In genomic region chr4:40621229-40621591, GRCh38 we compare ENCODE assay signal across 11 cellular contexts. TPM values are rescaled to one million over a fixed set of nuclear protein-coding genes. Genes with fewer than 3 reads are reported as not detected.
A peak's percentile ranks its signal among the peaks of the same experiment; 100 is the strongest.
DNase-seq lines count a peak whose midpoint lies in the region; ATAC-seq, FAIRE-seq and TF ChIP-seq lines count a peak whose summit lies in the region.
"Had no signal": no experiment of that assay in that cellular context is flagged by ENCODE, and none has a peak within 500 bp of the region (broad histone marks: within the 10 kb centered on the region; RNA-seq: fewer than 3 reads in every experiment).

No MANE protein-coding gene starts in this region.

- FAIRE-seq in GM12878 (lab: Jason Lieb, UNC) = peak; percentile 62
- FAIRE-seq: H54 had no signal

- peaks cover 4% of the 10 kb centered on the region for H3K9me3 Mint-ChIP-seq in activated CD4-positive, alpha-beta T cell treated with anti-CD3 and anti-CD28 coated beads for 36 hours (ENCODE audit: low read depth)

- no peak overlapping the region for H3K27ac Mint-ChIP-seq in activated CD4-positive, alpha-beta T cell treated with anti-CD3 and anti-CD28 coated beads for 36 hours

- peak; percentile 36 for ATAC-seq in GM18868 (IDR thresholded peaks at IDR 0.05; ENCODE audit: unreplicated experiment)
- ATAC-seq in HG03280 (IDR thresholded peaks at IDR 0.05; ENCODE audit: unreplicated experiment) = peak; percentile 34
- ATAC-seq in GM12878 = peak; percentile 37
- no peak for ATAC-seq in HG02981 (IDR thresholded peaks at IDR 0.05; ENCODE audit: unreplicated experiment)
- no peak for ATAC-seq in activated CD4-positive, alpha-beta T cell treated with anti-CD3 and anti-CD28 coated beads for 36 hours

- no peak for TF ChIP-seq EP300 in GM12878 (IDR thresholded peaks at IDR 0.05; ENCODE audit: borderline replicate concordance in 1 of 2, control insufficient read depth in 1 of 2, low read depth in 2 of 2, low read length in 2 of 2)

- no peak for TF ChIP-seq CTCF in GM12878 (IDR thresholded peaks at IDR 0.05 in 2 of 3, conservative IDR thresholded peaks at IDR 0.05 in 1 of 3; ENCODE audit: control insufficient read depth in 2 of 3, extremely low read depth in 1 of 3, insufficient read depth in 1 of 3, low read depth in 3 of 3, low read length in 3 of 3)

- peak overlapping the region; percentile 27; the same call in 1 of the 2 replicates for H3K4me3 ChIP-seq in GM12878
- H3K4me3 ChIP-seq in skeletal muscle tissue (ENCODE audit: low read length in 3 of 3) = no peak overlapping the region

- SMC1A ChIA-PET in GM12878 (lab: Charles Lee; ENCODE audit: uncharacterized antibody, unreplicated experiment) = interaction anchor here (0.6 to 12.9 kb wide), 16 partner anchors 9 to 371 kb away, joined by 3 to 215 read pairs (median 6); no protein-coding TSS in a partner anchor

- BruUV-seq in GM12878 (replicated peaks; lab: Mats Ljungman, UMichigan) = no TSS peak

- POLR2A ChIA-PET in GM12878 (lab: Charles Lee) = interaction anchor here (1.0 to 3.3 kb wide), 8 partner anchors 9 to 59 kb away, joined by 3 to 15 read pairs (median 6); partner anchors contain the start of gene RBM47
- POLR2A ChIA-PET in activated CD4-positive, alpha-beta T cell treated with anti-CD3 and anti-CD28 coated beads for 36 hours (lab: Charles Lee) = no interaction called here

- RAD21 ChIA-PET in GM12878 (lab: Charles Lee; ENCODE audit: unreplicated experiment) = interaction anchor here (0.7 to 3.5 kb wide), 16 partner anchors 10 to 304 kb away, joined by 3 to 26 read pairs (median 6); no protein-coding TSS in a partner anchor

- H4K20me1 ChIP-seq in GM12878 (ENCODE audit: control insufficient read depth, insufficient read depth) = no peaks in the 10 kb centered on the region

- intact Hi-C loops in GM12878 (cut with micrococcal nuclease; ENCODE audit: unreplicated experiment) = loop anchor here (1.0 to 10.0 kb wide), 4 partner anchors 44 to 424 kb away; partner anchors contain the start of gene RHOH
- intact Hi-C loops in activated CD4-positive, alpha-beta T cell treated with anti-CD3 and anti-CD28 coated beads for 36 hours (cut with DNase I, micrococcal nuclease) = no loop called here

- H3K27me3 ChIP-seq in GM12878 (replicated peaks in 1 of 2; ENCODE audit: control insufficient read depth in 2 of 2, insufficient read depth in 2 of 2, low read length in 1 of 2) (no peaks in the 10 kb centered on the region), skeletal muscle tissue (ENCODE audit: control insufficient read depth in 3 of 3, insufficient read depth in 3 of 3, low read length in 3 of 3) (peaks cover 3 to 6% (median 4%) of the 10 kb centered on the region in 3 donors)

- peak overlapping the region; percentile 93 for H3K27ac ChIP-seq in GM12878 (ENCODE audit: control insufficient read depth, insufficient read depth)
- peak overlapping the region; percentile 55 for H3K27ac ChIP-seq in skeletal muscle tissue (ENCODE audit: low read depth, low read length)

- peaks cover 33% of the 10 kb centered on the region for H3K4me1 Mint-ChIP-seq in activated CD4-positive, alpha-beta T cell treated with anti-CD3 and anti-CD28 coated beads for 36 hours

- H3K9me3 ChIP-seq in GM12878 (replicated peaks; ENCODE audit: control insufficient read depth, insufficient read depth, low read length) (no peaks in the 10 kb centered on the region), skeletal muscle tissue (ENCODE audit: control insufficient read depth in 3 of 3, low read length in 3 of 3) (no peaks in the 10 kb centered on the region)

- H3K36me3 ChIP-seq in GM12878 (ENCODE audit: control insufficient read depth in 2 of 2, insufficient read depth in 2 of 2, low read length in 1 of 2) (peaks cover 0 to 9% of the 10 kb centered on the region in 2 experiments; a peak in 3 of 4 replicates), skeletal muscle tissue (ENCODE audit: control insufficient read depth in 3 of 3, insufficient read depth in 3 of 3, low read length in 3 of 3) (no peaks in the 10 kb centered on the region)

- peaks cover 88% of the 10 kb centered on the region for H3K79me2 ChIP-seq in GM12878 (ENCODE audit: control insufficient read depth, insufficient read depth, low read length)

- peaks cover 4% of the 10 kb centered on the region for H3K36me3 Mint-ChIP-seq in activated CD4-positive, alpha-beta T cell treated with anti-CD3 and anti-CD28 coated beads for 36 hours (ENCODE audit: low read depth)

- no peak for TF ChIP-seq RAD21 in GM12878 (IDR thresholded peaks at IDR 0.05; ENCODE audit: insufficient read depth, low read depth, low read length)

- no peak overlapping the region for H3K4me3 Mint-ChIP-seq in activated CD4-positive, alpha-beta T cell treated with anti-CD3 and anti-CD28 coated beads for 36 hours

- no peak overlapping the region for H2AFZ ChIP-seq in GM12878 (ENCODE audit: control insufficient read depth, low read depth, low read length)

- H3K9ac ChIP-seq in GM12878 (ENCODE audit: control insufficient read depth, insufficient read depth, low read length) = peak overlapping the region; percentile 67
- no peak overlapping the region for H3K9ac ChIP-seq in skeletal muscle tissue (ENCODE audit: low read depth in 1 of 3, low read length in 3 of 3)

- WGBS in GM12878 (ENCODE audit: insufficient coverage, insufficient replicate concordance, low lambda C conversion rate, missing lambda C conversion rate) = 20% methylated on average over 4 of the region's 4 CpGs

- H3K4me1 ChIP-seq in GM12878 (ENCODE audit: control insufficient read depth, insufficient read depth, low read length) = peaks cover 38% of the 10 kb centered on the region
- no peaks in the 10 kb centered on the region for H3K4me1 ChIP-seq in skeletal muscle tissue (ENCODE audit: control insufficient read depth in 3 of 3, insufficient read depth in 3 of 3, low read length in 3 of 3)

- in situ Hi-C loops in GM12878 (cut with MboI) = no loop called here

- peak overlapping the region; percentile 64 for H3K4me2 ChIP-seq in GM12878 (ENCODE audit: control insufficient read depth, insufficient read depth)

- peak; percentile 72 for DNase-seq in GM12878 (ENCODE audit: low read depth, low spot score)
- no peak for DNase-seq in activated CD4-positive, alpha-beta T cell treated with anti-CD3 and anti-CD28 coated beads for 36 hours
- no peak for DNase-seq in iPS-NIHi11 (ENCODE audit: low spot score)
- DNase-seq in stimulated activated CD4-positive, alpha-beta T cell treated with anti-CD3 and anti-CD28 coated beads, Interleukin-12 subunit alpha, Interleukin-12 subunit beta, amount 100 ng/mL, for 4 hours = no peak
- DNase-seq: activated CD4-positive, alpha-beta T cell treated with anti-CD3 and anti-CD28 coated beads for 4 hours had no signal

- H3K27me3 Mint-ChIP-seq in activated CD4-positive, alpha-beta T cell treated with anti-CD3 and anti-CD28 coated beads for 36 hours = peaks cover 6% of the 10 kb centered on the region

- TF ChIP-seq POLR2A in GM12878 (IDR thresholded peaks at IDR 0.05; ENCODE audit: low read depth, low read length) = no peak

- CTCF ChIA-PET in GM12878 (lab: Yijun Ruan, JAX) = interaction anchor here (1.9 kb wide), 1 partner anchor 44 kb away, joined by 5 read pairs; no protein-coding TSS in a partner anchor
- CTCF ChIA-PET in activated CD4-positive, alpha-beta T cell treated with anti-CD3 and anti-CD28 coated beads for 36 hours (lab: Charles Lee) = no interaction called here

TF ChIP-seq in GM12878, 131 proteins besides CTCF, POLR2A, EP300 and RAD21 (continues in another document):
- TF ChIP-seq ZNF24 (IDR thresholded peaks at IDR 0.05) (no peak), PML (IDR thresholded peaks at IDR 0.05; ENCODE audit: low read length) (no peak)

RNA-seq across cellular contexts. Expression of gene RBM47, which starts 8.5 kb away (rescaled TPM):
- 158 and 160 TPM in 2 replicates for total RNA-seq in GM12878 (2013; cell fraction: nucleolus; rRNA removed)
- total RNA-seq in GM12878 (2014; rRNA removed) (40.6 and 43.1 TPM in 2 replicates), GM12878 (2014; rRNA removed; fragmentation: Illumina TruSeq; extraction: Trizol) (23.7 and 24.4 TPM in 2 replicates), GM12878 (2021) (43.0 and 45.0 TPM in 2 replicates), skeletal muscle tissue (2.6 TPM)
- 12.4 TPM for polyA plus RNA-seq in GM12878 (2011; ENCODE audit: low read depth)
- polyA plus RNA-seq in GM12878 (2011; rRNA removed) (21.8 and 23.6 TPM in 2 replicates), GM12878 (2014; fragmentation: Illumina TruSeq; extraction: Trizol) (16.9 and 18.1 TPM in 2 replicates), GM12878 (2014; fragmentation: Nextera tagmentation; extraction: Ambion mirVana) (10 to 100 TPM in 1 of 2 experiments, 1 to 10 TPM in 1; 7.9 to 10.1 TPM), GM12878 (2014; rRNA removed) (33.6 and 37.1 TPM in 2 replicates), GM12878 (2016; fragmentation: Nextera tagmentation; extraction: Ambion mirVana) (10 to 100 TPM; 40.5 to 40.6 TPM)
- 25.9 and 36.2 TPM in 2 replicates for polyA plus RNA-seq in GM12878 (2011; cell fraction: cytosol; rRNA removed)
- polyA plus RNA-seq in GM12878 (2011; cell fraction: nucleus; rRNA removed) = 29.5 and 41.9 TPM in 2 replicates
- 12.3 and 16.9 TPM in 2 replicates for polyA plus RNA-seq in GM12878 (2012)
- polyA minus RNA-seq in GM12878 (2011; rRNA and poly(A)+ RNA removed) = 32.3 and 53.0 TPM in 2 replicates
- polyA minus RNA-seq in GM12878 (2011; cell fraction: cytosol; rRNA and poly(A)+ RNA removed) = 22.3 and 26.3 TPM in 2 replicates
- polyA minus RNA-seq in GM12878 (2011; cell fraction: nucleus; rRNA and poly(A)+ RNA removed) = 31.8 and 53.8 TPM in 2 replicates
- 1 to 10 TPM; 3.2 to 4.4 TPM for total RNA-seq in activated CD4-positive, alpha-beta T cell treated with anti-CD3 and anti-CD28 coated beads for 36 hours
- total RNA-seq: myocyte had no signal

Comparison
In these comparisons a context has a peak if more than half of its experiments do, and no peak if none do; other contexts are left out.
1. ATAC-seq: peak in GM18868 (single experiment), HG03280 (single experiment) and GM12878 (single experiment); none in HG02981 (single experiment) and activated CD4-positive, alpha-beta T cell treated with anti-CD3 and anti-CD28 coated beads for 36 hours (single experiment).